25 cellular contexts compared by ENCODE assay signal in genomic region chr12:122884860-122885259, GRCh38. TPM values are rescaled to one million over a fixed set of nuclear protein-coding genes. Genes with fewer than 3 reads are reported as not detected.
DNase-seq lines count a peak whose midpoint lies in the region; ATAC-seq, FAIRE-seq and TF ChIP-seq lines count a peak whose summit lies in the region.
"Had no signal": no experiment of that assay in that cellular context is flagged by ENCODE, and none has a peak within 500 bp of the region (broad histone marks: within the 10 kb centered on the region; RNA-seq: fewer than 3 reads in every experiment).

No MANE protein-coding gene starts in this region.

- no peak overlapping the region for H2BK5ac ChIP-seq in IMR-90 (ENCODE audit: low read depth, low read length, poor library complexity, severe bottlenecking)

- no CpG with 5 or more reads among the region's 4 CpGs for WGBS in IMR-90 (ENCODE audit: extremely low coverage in 2 of 2, insufficient read length in 1 of 2), 2 experiments
- 25% methylated on average over 4 of the region's 4 CpGs for WGBS in K562 (ENCODE audit: insufficient coverage, low coverage, missing lambda C conversion rate)

- peaks cover 23 to 85% of the 10 kb centered on the region in 2 experiments; a peak in 3 of 4 replicates for H3K79me1 ChIP-seq in IMR-90 (ENCODE audit: low read depth in 1 of 2, low read length in 2 of 2)

- CTCF ChIA-PET in IMR-90 (lab: Yijun Ruan, JAX) (interaction anchor here (0.7 kb wide), 1 partner anchor 13 kb away, joined by 8 read pairs; no protein-coding TSS in a partner anchor), K562 (lab: Yijun Ruan, JAX; ENCODE audit: low intra/inter-chr PET ratio) (interaction anchor here (0.7 kb wide), 1 partner anchor 595 kb away, joined by 3 read pairs; no protein-coding TSS in a partner anchor)

- H3K36me3 Mint-ChIP-seq in osteocyte (ENCODE audit: unreplicated experiment) (peaks cover 3% of the 10 kb centered on the region), GM23338 (ENCODE audit: low read depth) (no peaks in the 10 kb centered on the region)

- no peak overlapping the region for H3K9ac ChIP-seq in IMR-90 (ENCODE audit: low read depth, low read length)
- no peak overlapping the region for H3K9ac ChIP-seq in K562 (ENCODE audit: insufficient read depth in 1 of 2, low read depth in 2 of 2, low read length in 2 of 2)

- no peak overlapping the region for H2AK9ac ChIP-seq in IMR-90 (replicated peaks; ENCODE audit: low read depth, low read length, poor library complexity)

- H3K4me3 ChIP-seq in IMR-90 (ENCODE audit: insufficient read depth, low read depth, low read length), result no peak overlapping the region
- no peak overlapping the region for H3K4me3 ChIP-seq in K562
- H3K4me3 ChIP-seq in GM23338, result no peak overlapping the region
- H3K4me3 ChIP-seq: pancreas had no signal

- dilution Hi-C loops in IMR-90 (cut with HindIII; ENCODE audit: low sequenced_read_pairs, unreplicated experiment), result no loop called here

- H3K4me2 ChIP-seq in IMR-90 (ENCODE audit: low read depth, low read length), result no peak overlapping the region
- H3K4me2 ChIP-seq in K562 (ENCODE audit: insufficient read depth, low read length), result no peak overlapping the region
- H3K4me2 ChIP-seq in GM23338, result no peak overlapping the region

- H2BK120ac ChIP-seq in IMR-90 (ENCODE audit: low read depth, low read length), result no peak overlapping the region

- no peak for TF ChIP-seq POLR2A in IMR-90 (IDR thresholded peaks at IDR 0.05; ENCODE audit: low read depth, low read length)
- TF ChIP-seq POLR2A in K562 (conservative IDR thresholded peaks at IDR 0.05), result no peak

- intact Hi-C loops in IMR-90 (cut with micrococcal nuclease), result no loop called here
- intact Hi-C loops in K562 (cut with micrococcal nuclease), result loop anchor here (5.0 to 10.0 kb wide), 2 partner anchors 67 to 350 kb away; partner anchors contain the start of genes MPHOSPH9 and MTRFR

- no peak overlapping the region for H2BK15ac ChIP-seq in IMR-90 (ENCODE audit: low read depth, low read length)

- H3K4me3 Mint-ChIP-seq in osteocyte (ENCODE audit: unreplicated experiment) (no peak overlapping the region), GM23338 (no peak overlapping the region)
- H3K4me3 Mint-ChIP-seq: central memory CD8-positive, alpha-beta T cell; nephron progenitor cell; type B pancreatic cell had no signal

- BruUV-seq in IMR-90 (replicated peaks; lab: Mats Ljungman, UMichigan) (no TSS peak), K562 (replicated peaks; lab: Mats Ljungman, UMichigan) (no TSS peak)

- H3K9me1 ChIP-seq in IMR-90 (ENCODE audit: insufficient read depth, low read length) (peaks cover 44% of the 10 kb centered on the region), K562 (ENCODE audit: control insufficient read depth, insufficient read depth, low read length) (no peaks in the 10 kb centered on the region)

- H3K9me3 Mint-ChIP-seq in osteocyte (ENCODE audit: unreplicated experiment) (no peaks in the 10 kb centered on the region), GM23338 (no peaks in the 10 kb centered on the region)
- H3K9me3 Mint-ChIP-seq: CD4-positive, CD25-positive, alpha-beta regulatory T cell; central memory CD8-positive, alpha-beta T cell; nephron progenitor cell; type B pancreatic cell had no signal

- no peak overlapping the region for H3K4ac ChIP-seq in IMR-90 (ENCODE audit: low read depth, low read length)

- no peak overlapping the region for H3K27ac ChIP-seq in IMR-90 (ENCODE audit: insufficient read depth, low read length)
- H3K27ac ChIP-seq in K562 (ENCODE audit: extremely low read depth, low read depth, low read length), result peak overlapping the region; percentile 27; the same call in 1 of the 3 replicates
- no peak overlapping the region for H3K27ac ChIP-seq in GM23338 (ENCODE audit: low read depth)
- H3K27ac ChIP-seq: VCaP had no signal

- DNase-seq in EH (ENCODE audit: low read depth), result peak; percentile 44
- DNase-seq in IMR-90, result peak; percentile 17
- no peak for DNase-seq in K562 (ENCODE audit: extremely low read depth in 1 of 4, low spot score in 3 of 4)
- DNase-seq in osteocyte (ENCODE audit: extremely low spot score, unreplicated experiment), result no peak
- no peak for DNase-seq in stimulated activated CD4-positive, alpha-beta T cell treated with anti-CD3 and anti-CD28 coated beads, Interleukin-12 subunit alpha, Interleukin-12 subunit beta, amount 100 ng/mL, for 4 hours
- no peak for DNase-seq in GM23338 (ENCODE audit: low spot score)
- DNase-seq: activated CD4-positive, alpha-beta T cell treated with anti-CD3 and anti-CD28 coated beads for 48 hours; activated CD8-positive, alpha-beta memory T cell treated with anti-CD3 and anti-CD28 coated beads for 24 hours; activated effector memory CD4-positive, alpha-beta T cell treated with anti-CD3 and anti-CD28 coated beads, Interleukin-2, amount 50 U/mL, for 16 hours; CD4-positive, CD25-positive, alpha-beta regulatory T cell; dermis blood vessel endothelial cell; islet precursor cell; NCI-H446 treated with DMSO at 0.1 percent for 48 hours; NCI-H82; nephron progenitor cell; pancreas; Right ventricle myocardium superior; stimulated activated CD4-positive, alpha-beta T cell treated with anti-CD3 and anti-CD28 coated beads, Interleukin-2, amount 100 ng/mL, for 24 hours; T-helper 2 cell had no signal

- H3K36me3 ChIP-seq in IMR-90 (ENCODE audit: control insufficient read depth, insufficient read depth, low read length) (no peaks in the 10 kb centered on the region), K562 (ENCODE audit: control insufficient read depth, insufficient read depth, low read length) (peaks cover 25% of the 10 kb centered on the region; the same call in 2 of the 3 replicates), GM23338 (ENCODE audit: insufficient read depth) (no peaks in the 10 kb centered on the region)
- H3K36me3 ChIP-seq: pancreas had no signal

- H3K27me3 ChIP-seq in IMR-90 (ENCODE audit: control insufficient read depth, insufficient read depth, low read length) (no peaks in the 10 kb centered on the region), K562 (ENCODE audit: control insufficient read depth in 2 of 2, insufficient read depth in 2 of 2, low read length in 2 of 2) (no peaks in the 10 kb centered on the region), GM23338 (ENCODE audit: insufficient read depth) (peaks cover 32% of the 10 kb centered on the region)
- H3K27me3 ChIP-seq: pancreas had no signal

- H3K27me3 Mint-ChIP-seq in osteocyte (ENCODE audit: unreplicated experiment), result no peaks in the 10 kb centered on the region
- H3K27me3 Mint-ChIP-seq in GM23338 (ENCODE audit: insufficient read depth, low read depth, poor library complexity), result peaks cover 30% of the 10 kb centered on the region
- H3K27me3 Mint-ChIP-seq: CD4-positive, CD25-positive, alpha-beta regulatory T cell; central memory CD8-positive, alpha-beta T cell; type B pancreatic cell had no signal

- no peak overlapping the region for H2AFZ ChIP-seq in IMR-90 (replicated peaks; ENCODE audit: low read length, poor library complexity)
- no peak overlapping the region for H2AFZ ChIP-seq in K562 (ENCODE audit: low read depth, low read length)
- no peak overlapping the region for H2AFZ ChIP-seq in GM23338

- H3K27ac Mint-ChIP-seq in osteocyte (ENCODE audit: unreplicated experiment) (peak overlapping the region; percentile 29), GM23338 (no peak overlapping the region)
- H3K27ac Mint-ChIP-seq: nephron progenitor cell, type B pancreatic cell had no signal

- H3K4me1 ChIP-seq in IMR-90 (ENCODE audit: control insufficient read depth, insufficient read depth, low read length), result peaks cover 33% of the 10 kb centered on the region
- peaks cover 34 to 54% of the 10 kb centered on the region in 2 experiments for H3K4me1 ChIP-seq in K562 (replicated peaks in 1 of 2; ENCODE audit: control insufficient read depth in 2 of 2, insufficient read depth in 2 of 2, low read length in 2 of 2)
- peaks cover 2% of the 10 kb centered on the region for H3K4me1 ChIP-seq in GM23338 (ENCODE audit: insufficient read depth)

- ATAC-seq in IMR-90 (ENCODE audit: low read depth) (no peak), K562 (no peak), GM23338 (no peak), GM21381 (IDR thresholded peaks at IDR 0.05; ENCODE audit: unreplicated experiment) (no peak)
- ATAC-seq: pancreas had no signal

- no peak overlapping the region for H3K23ac ChIP-seq in IMR-90 (ENCODE audit: low read depth, low read length)

- H4K20me1 ChIP-seq in IMR-90 (ENCODE audit: insufficient read depth, low read length), result peaks cover 84% of the 10 kb centered on the region
- H4K20me1 ChIP-seq in K562 (replicated peaks; ENCODE audit: control insufficient read depth, insufficient read depth, low read length), result peaks cover 53% of the 10 kb centered on the region
- H4K20me1 ChIP-seq in GM23338 (replicated peaks; ENCODE audit: insufficient read depth), result peaks cover 50% of the 10 kb centered on the region

- H3K4me1 Mint-ChIP-seq in osteocyte (ENCODE audit: unreplicated experiment), result peaks cover 67% of the 10 kb centered on the region
- H3K4me1 Mint-ChIP-seq in GM23338, result peaks cover 37% of the 10 kb centered on the region

- H3F3A ChIP-seq in GM23338 (replicated peaks; ENCODE audit: low read depth), result 0 out of 2 replicates have a peak, but pooled peaks cover 5% of the 10 kb centered on the region

- H3K18ac ChIP-seq in IMR-90 (ENCODE audit: low read depth, low read length), result no peak overlapping the region

- no peaks in the 10 kb centered on the region for H3K9me2 ChIP-seq in GM23338 (ENCODE audit: insufficient read depth)

- H4K5ac ChIP-seq in IMR-90 (ENCODE audit: low read depth, low read length), result no peak overlapping the region

- TF ChIP-seq CTCF in IMR-90 (conservative IDR thresholded peaks at IDR 0.05; ENCODE audit: low read depth, low read length), result no peak
- TF ChIP-seq CTCF in K562 (IDR thresholded peaks at IDR 0.05 in 2 of 3, conservative IDR thresholded peaks at IDR 0.05 in 1 of 3; ENCODE audit: insufficient read depth in 2 of 3, low read depth in 1 of 3, low read length in 3 of 3), result no peak
- no peak for TF ChIP-seq CTCF in osteocyte (IDR thresholded peaks at IDR 0.05)
- TF ChIP-seq CTCF in GM23338 (conservative IDR thresholded peaks at IDR 0.05; ENCODE audit: low read depth in 2 of 2), result no peak

- FAIRE-seq in K562 (lab: Jason Lieb, UNC), result no peak
- FAIRE-seq: endometrium, pancreas, small intestine had no signal

- H2AK5ac ChIP-seq in IMR-90 (ENCODE audit: low read depth, low read length), result no peak overlapping the region

- POLR2A ChIA-PET in IMR-90 (lab: Charles Lee; ENCODE audit: unreplicated experiment), result interaction anchor here (0.6 kb wide), 1 partner anchor 69 kb away, joined by 12 read pairs; no protein-coding TSS in a partner anchor
- POLR2A ChIA-PET in K562 (lab: Yijun Ruan, JAX), result interaction anchor here (0.6 to 0.7 kb wide), 2 partner anchors 151 to 174 kb away, joined by 3 read pairs; no protein-coding TSS in a partner anchor

- no peak overlapping the region for H4K91ac ChIP-seq in IMR-90 (ENCODE audit: insufficient read depth, low read depth, low read length)

- H3K79me2 ChIP-seq in K562 (ENCODE audit: control insufficient read depth, insufficient read depth, low read length) (peaks cover 96% of the 10 kb centered on the region), GM23338 (replicated peaks; ENCODE audit: insufficient read depth) (peaks cover 86% of the 10 kb centered on the region)

- H3K56ac ChIP-seq in IMR-90 (ENCODE audit: extremely low read depth, insufficient read depth, low read length), result no peak overlapping the region

- no peak overlapping the region for H4K8ac ChIP-seq in IMR-90 (ENCODE audit: low read depth in 2 of 2, low read length in 2 of 2)

- TF ChIP-seq EP300 in K562 (IDR thresholded peaks at IDR 0.05; ENCODE audit: low read length), result no peak

- no peaks in the 10 kb centered on the region for H3K9me3 ChIP-seq in IMR-90 (ENCODE audit: control insufficient read depth, insufficient read depth, low read length)
- H3K9me3 ChIP-seq in K562 (replicated peaks; ENCODE audit: control insufficient read depth, insufficient read depth, low read depth, low read length), result no peaks in the 10 kb centered on the region
- H3K9me3 ChIP-seq: pancreas had no signal

- H2BK20ac ChIP-seq in IMR-90 (ENCODE audit: low read depth, low read length), result no peak overlapping the region

- no peak overlapping the region for H3K14ac ChIP-seq in IMR-90 (replicated peaks; ENCODE audit: low read depth, low read length)

- TF ChIP-seq RAD21 in IMR-90 (IDR thresholded peaks at IDR 0.05; ENCODE audit: low read length) (no peak), K562 (CRISPR knock-in tag; conservative IDR thresholded peaks at IDR 0.05 in 1 of 2, IDR thresholded peaks at IDR 0.05 in 1 of 2) (no peak)

- in situ Hi-C loops in IMR-90 (cut with MboI; ENCODE audit: low sequenced_read_pairs) (no loop called here), K562 (cut with MboI) (no loop called here)

RNA-seq across cellular contexts. Expression of gene VPS37B, which starts 11.1 kb away (rescaled TPM):
- total RNA-seq in IMR-90 (2012; rRNA removed) (8.6 and 13.9 TPM in 2 replicates), K562 (2014; rRNA removed) (27.9 and 34.1 TPM in 2 replicates), K562 (2014; rRNA removed; fragmentation: Illumina TruSeq; extraction: Trizol) (9.5 and 12.3 TPM in 2 replicates), K562 (2015; rRNA removed; fragmentation: Illumina TruSeq; extraction: Trizol) (18.1 and 18.5 TPM in 2 replicates), K562 (2021) (35.8 and 37.4 TPM in 2 replicates), osteocyte (27.5 and 29.9 TPM in 2 replicates)
- polyA plus RNA-seq in IMR-90 (2012; rRNA removed) (25.7 and 29.9 TPM in 2 replicates), K562 (2011; rRNA removed) (13.8 TPM in 2 replicates), K562 (2014; fragmentation: Illumina TruSeq; extraction: Trizol) (17.9 and 24.0 TPM in 2 replicates), K562 (2014; fragmentation: Nextera tagmentation; extraction: Ambion mirVana) (under 1 TPM; 0.28 to 0.34 TPM), K562 (2014; rRNA removed) (24.7 and 33.3 TPM in 2 replicates), GM23338 (2016; fragmentation: Nextera tagmentation; extraction: Ambion mirVana) (6.7 and 6.8 TPM in 2 replicates)
- 30.2 and 32.2 TPM in 2 replicates for polyA plus RNA-seq in IMR-90 (2012; cell fraction: cytosol; rRNA removed)
- 46.1 and 46.4 TPM in 2 replicates for polyA plus RNA-seq in IMR-90 (2012; cell fraction: nucleus; rRNA removed; ENCODE audit: low replicate concordance)
- total RNA-seq in K562 (2011; cell fraction: chromatin; rRNA removed; ENCODE audit: low replicate concordance), result 49.3 and 58.0 TPM in 2 replicates
- 33.2 and 33.4 TPM in 2 replicates for total RNA-seq in K562 (2011; cell fraction: nucleolus; rRNA removed)
- 41.1 and 66.6 TPM in 2 replicates for total RNA-seq in K562 (2011; cell fraction: nucleoplasm; rRNA removed)
- polyA plus RNA-seq in K562 (2011; cell fraction: cytosol; rRNA removed), result 19.4 and 30.1 TPM in 2 replicates
- 22.7 and 30.0 TPM in 2 replicates for polyA plus RNA-seq in K562 (2011; cell fraction: nucleus; rRNA removed)
- 18.5 and 22.9 TPM in 2 replicates for polyA plus RNA-seq in K562 (2012)
- 12.2 and 15.1 TPM in 2 replicates for polyA minus RNA-seq in K562 (2011; rRNA and poly(A)+ RNA removed)
- polyA minus RNA-seq in K562 (2011; cell fraction: cytosol; rRNA and poly(A)+ RNA removed), result 13.9 and 17.0 TPM in 2 replicates
- 11.8 and 13.6 TPM in 2 replicates for polyA minus RNA-seq in K562 (2011; cell fraction: nucleus; rRNA and poly(A)+ RNA removed)
- total RNA-seq in GM23338 (2014; rRNA removed; shearing (Covaris generic)), result 10.4 and 10.9 TPM in 2 replicates

RNA-seq across cellular contexts. Expression of gene HIP1R, which starts 49.6 kb away (rescaled TPM):
- total RNA-seq in IMR-90 (2012; rRNA removed) (9.7 and 13.8 TPM in 2 replicates), K562 (2014; rRNA removed) (29.2 and 30.4 TPM in 2 replicates), K562 (2014; rRNA removed; fragmentation: Illumina TruSeq; extraction: Trizol) (6.4 and 8.6 TPM in 2 replicates), K562 (2015; rRNA removed; fragmentation: Illumina TruSeq; extraction: Trizol) (12.0 and 13.2 TPM in 2 replicates), K562 (2021) (27.8 and 31.0 TPM in 2 replicates), osteocyte (26.0 and 31.3 TPM in 2 replicates)
- polyA plus RNA-seq in IMR-90 (2012; rRNA removed) (18.5 and 20.7 TPM in 2 replicates), K562 (2011; rRNA removed) (14.2 and 17.2 TPM in 2 replicates), K562 (2014; fragmentation: Illumina TruSeq; extraction: Trizol) (21.7 and 33.6 TPM in 2 replicates), K562 (2014; fragmentation: Nextera tagmentation; extraction: Ambion mirVana) (under 1 TPM; 0.15 to 0.45 TPM), K562 (2014; rRNA removed) (27.0 and 29.1 TPM in 2 replicates), GM23338 (2016; fragmentation: Nextera tagmentation; extraction: Ambion mirVana) (6.7 and 8.0 TPM in 2 replicates)
- 9.6 and 10.4 TPM in 2 replicates for polyA plus RNA-seq in IMR-90 (2012; cell fraction: cytosol; rRNA removed)
- 96.7 and 158 TPM in 2 replicates for polyA plus RNA-seq in IMR-90 (2012; cell fraction: nucleus; rRNA removed; ENCODE audit: low replicate concordance)
- total RNA-seq in K562 (2011; cell fraction: chromatin; rRNA removed; ENCODE audit: low replicate concordance), result 70.1 and 194 TPM in 2 replicates
- total RNA-seq in K562 (2011; cell fraction: nucleolus; rRNA removed), result 103 and 109 TPM in 2 replicates
- total RNA-seq in K562 (2011; cell fraction: nucleoplasm; rRNA removed), result 63.5 and 76.8 TPM in 2 replicates
- polyA plus RNA-seq in K562 (2011; cell fraction: cytosol; rRNA removed), result 8.8 and 22.2 TPM in 2 replicates
- 107 and 176 TPM in 2 replicates for polyA plus RNA-seq in K562 (2011; cell fraction: nucleus; rRNA removed)
- polyA plus RNA-seq in K562 (2012), result 15.6 and 30.3 TPM in 2 replicates
- polyA minus RNA-seq in K562 (2011; rRNA and poly(A)+ RNA removed), result 5.7 and 11.0 TPM in 2 replicates
- 6.4 and 7.5 TPM in 2 replicates for polyA minus RNA-seq in K562 (2011; cell fraction: cytosol; rRNA and poly(A)+ RNA removed)
- polyA minus RNA-seq in K562 (2011; cell fraction: nucleus; rRNA and poly(A)+ RNA removed), result 23.3 and 26.9 TPM in 2 replicates
- 19.9 and 22.1 TPM in 2 replicates for total RNA-seq in GM23338 (2014; rRNA removed; shearing (Covaris generic))

Comparison
In these comparisons a context has a peak if more than half of its experiments do, and no peak if none do; other contexts are left out.
1. DNase-seq: peak in EH (single experiment) and IMR-90 (single experiment); none in K562 (0 of 4), osteocyte (single experiment), stimulated activated CD4-positive, alpha-beta T cell treated with anti-CD3 and anti-CD28 coated beads, Interleukin-12 subunit alpha, Interleukin-12 subunit beta, amount 100 ng/mL, for 4 hours (single experiment) and GM23338 (single experiment).